Comparison of ENCODE assay signal across 10 cellular contexts in the genomic region with DNA sequence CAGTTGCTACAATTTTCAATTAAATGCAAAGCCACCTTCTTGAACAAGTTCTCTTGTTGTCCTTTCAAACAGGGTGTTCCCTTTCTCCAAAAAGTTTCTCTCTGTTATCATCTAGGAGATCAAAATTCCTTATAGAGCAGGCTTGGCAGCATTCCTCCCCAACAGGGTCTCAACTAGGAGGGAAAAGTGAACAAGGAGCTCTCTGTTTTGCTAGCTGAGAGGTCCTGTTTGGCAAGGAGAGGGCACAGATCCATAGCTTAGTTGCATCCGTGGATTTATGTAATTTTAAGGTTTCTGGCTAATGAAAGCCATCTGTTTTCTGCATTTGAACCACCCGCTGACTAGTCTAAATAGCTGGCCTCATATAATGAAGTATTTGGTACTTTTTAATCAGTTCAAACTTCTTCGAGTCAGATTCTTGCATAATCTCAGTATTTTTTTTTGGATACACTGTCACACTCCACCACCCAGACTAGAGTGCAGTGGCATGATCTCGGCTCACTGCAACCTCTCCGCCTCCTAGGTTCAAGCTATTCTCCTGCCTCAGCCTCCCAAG. TPM values are rescaled to one million over a fixed set of nuclear protein-coding genes. Genes with fewer than 3 reads are reported as not detected.
DNase-seq lines count a peak whose midpoint lies in the region; ATAC-seq, FAIRE-seq and TF ChIP-seq lines count a peak whose summit lies in the region.
"Had no signal": no experiment of that assay in that cellular context is flagged by ENCODE, and none has a peak within 500 bp of the region (broad histone marks: within the 10 kb centered on the region; RNA-seq: fewer than 3 reads in every experiment).

No MANE protein-coding gene starts in this region.

- H3K4me1 ChIP-seq in neural progenitor cell: peaks cover 15% of the 10 kb centered on the region
- peaks cover 2% of the 10 kb centered on the region; the same call in 1 of the 2 replicates for H3K4me1 ChIP-seq in Karpas-422 (ENCODE audit: low read length)

- no peak overlapping the region for H2AFZ ChIP-seq in neural progenitor cell (replicated peaks)
- no peak overlapping the region for H2AFZ ChIP-seq in Karpas-422 (ENCODE audit: low read length)

- peaks cover 92% of the 10 kb centered on the region for H4K20me1 ChIP-seq in neural progenitor cell (ENCODE audit: low read depth)
- H4K20me1 ChIP-seq in Karpas-422 (ENCODE audit: insufficient read depth, low read depth, low read length): no peaks in the 10 kb centered on the region

- H3K4me1 Mint-ChIP-seq in endothelial cell (ENCODE audit: unreplicated experiment) (peaks cover 52% of the 10 kb centered on the region), neural progenitor cell (peaks cover 28% of the 10 kb centered on the region)
- peaks cover 9% of the 10 kb centered on the region for H3K4me1 Mint-ChIP-seq in activated naive CD8-positive, alpha-beta T cell treated with anti-CD3 and anti-CD28 coated beads, Interleukin-2, amount 50 U/mL, for 24 hours

- H3K4me3 Mint-ChIP-seq in endothelial cell (ENCODE audit: unreplicated experiment) (no peak overlapping the region), neural progenitor cell (no peak overlapping the region)
- no peak overlapping the region for H3K4me3 Mint-ChIP-seq in activated naive CD8-positive, alpha-beta T cell treated with anti-CD3 and anti-CD28 coated beads, Interleukin-2, amount 50 U/mL, for 24 hours

- FAIRE-seq in H54 (lab: Jason Lieb, UNC): no peak
- FAIRE-seq: K562 had no signal

- ATAC-seq in HG02763 (IDR thresholded peaks at IDR 0.05; ENCODE audit: unreplicated experiment): no peak
- no peak for ATAC-seq in activated naive CD8-positive, alpha-beta T cell treated with anti-CD3 and anti-CD28 coated beads, Interleukin-2, amount 50 U/mL, for 24 hours
- ATAC-seq: K562 had no signal

- H3K27ac ChIP-seq in neural progenitor cell (no peak overlapping the region), Karpas-422 (ENCODE audit: low read length) (no peak overlapping the region)
- H3K27ac ChIP-seq: lower lobe of right lung had no signal

- H3K27me3 ChIP-seq in neural progenitor cell (no peaks in the 10 kb centered on the region), Karpas-422 (ENCODE audit: low read length) (no peaks in the 10 kb centered on the region)

- H3K9me3 ChIP-seq in neural progenitor cell (ENCODE audit: low read depth) (no peaks in the 10 kb centered on the region), Karpas-422 (ENCODE audit: low read length) (no peaks in the 10 kb centered on the region; the same call in 1 of the 2 replicates)
- H3K9me3 ChIP-seq: lower lobe of right lung had no signal

- no peak overlapping the region for H3K4me2 ChIP-seq in neural progenitor cell
- no peak overlapping the region for H3K4me2 ChIP-seq in Karpas-422 (ENCODE audit: low read depth, low read length, poor library complexity, severe bottlenecking)

- no peak for TF ChIP-seq POLR2A in H54 (IDR thresholded peaks at IDR 0.05; ENCODE audit: low read depth, low read length)

- H3K4me3 ChIP-seq in AG09309 (ENCODE audit: control insufficient read depth, low read depth, low read length) (no peak overlapping the region), neural progenitor cell (no peak overlapping the region), Karpas-422 (ENCODE audit: low read length) (no peak overlapping the region)
- H3K4me3 ChIP-seq: K562, lower lobe of right lung had no signal

- peaks cover 3% of the 10 kb centered on the region for H3K36me3 Mint-ChIP-seq in endothelial cell (ENCODE audit: low read depth, unreplicated experiment)
- peaks cover 21% of the 10 kb centered on the region for H3K36me3 Mint-ChIP-seq in neural progenitor cell
- no peaks in the 10 kb centered on the region for H3K36me3 Mint-ChIP-seq in activated naive CD8-positive, alpha-beta T cell treated with anti-CD3 and anti-CD28 coated beads, Interleukin-2, amount 50 U/mL, for 24 hours (ENCODE audit: low read depth)

- H3K36me3 ChIP-seq in neural progenitor cell (no peaks in the 10 kb centered on the region), Karpas-422 (ENCODE audit: insufficient read depth, low read length) (no peaks in the 10 kb centered on the region)
- H3K36me3 ChIP-seq: lower lobe of right lung had no signal

- H3K9me3 Mint-ChIP-seq in endothelial cell (ENCODE audit: unreplicated experiment): no peaks in the 10 kb centered on the region
- H3K9me3 Mint-ChIP-seq in neural progenitor cell: peaks cover 2% of the 10 kb centered on the region
- no peaks in the 10 kb centered on the region for H3K9me3 Mint-ChIP-seq in activated naive CD8-positive, alpha-beta T cell treated with anti-CD3 and anti-CD28 coated beads, Interleukin-2, amount 50 U/mL, for 24 hours

- peaks cover 1% of the 10 kb centered on the region for H3K27me3 Mint-ChIP-seq in endothelial cell (ENCODE audit: unreplicated experiment)
- H3K27me3 Mint-ChIP-seq in neural progenitor cell (ENCODE audit: insufficient read depth, low read depth): peaks cover 3% of the 10 kb centered on the region
- no peaks in the 10 kb centered on the region for H3K27me3 Mint-ChIP-seq in activated naive CD8-positive, alpha-beta T cell treated with anti-CD3 and anti-CD28 coated beads, Interleukin-2, amount 50 U/mL, for 24 hours

- H3K9ac ChIP-seq in neural progenitor cell (no peak overlapping the region), Karpas-422 (ENCODE audit: low read length) (no peak overlapping the region)

- H3K27ac Mint-ChIP-seq in endothelial cell (ENCODE audit: unreplicated experiment) (peak overlapping the region; percentile 94), neural progenitor cell (peak overlapping the region; percentile 50)
- H3K27ac Mint-ChIP-seq in activated naive CD8-positive, alpha-beta T cell treated with anti-CD3 and anti-CD28 coated beads, Interleukin-2, amount 50 U/mL, for 24 hours: no peak overlapping the region

- TF ChIP-seq CTCF in AG09309 (IDR thresholded peaks at IDR 0.05; ENCODE audit: control insufficient read depth, insufficient read depth, low read depth, low read length, missing control alignments): no peak
- no peak for TF ChIP-seq CTCF in endothelial cell (IDR thresholded peaks at IDR 0.05; ENCODE audit: unreplicated experiment)
- no peak for TF ChIP-seq CTCF in neural progenitor cell (IDR thresholded peaks at IDR 0.05)

- H3K79me2 ChIP-seq in neural progenitor cell (ENCODE audit: low read depth) (peaks cover 100% of the 10 kb centered on the region), Karpas-422 (ENCODE audit: low read length) (no peaks in the 10 kb centered on the region)

- H3F3A ChIP-seq in neural progenitor cell (ENCODE audit: low read depth): no peaks in the 10 kb centered on the region

- DNase-seq in AG09309 (ENCODE audit: low read depth) (peak; percentile 74), NCI-H1694 (lab: John Stamatoyannopoulos, UW) (peak; percentile 38), endothelial cell (ENCODE audit: low spot score) (no peak), neural progenitor cell (ENCODE audit: low spot score) (no peak), Karpas-422 (no peak), H54 (ENCODE audit: insufficient read length, low spot score) (no peak)
- DNase-seq in activated naive CD8-positive, alpha-beta T cell treated with anti-CD3 and anti-CD28 coated beads, Interleukin-2, amount 50 U/mL, for 24 hours: no peak
- DNase-seq: lower lobe of right lung had no signal

- H3K9me2 ChIP-seq in Karpas-422 (replicated peaks; ENCODE audit: insufficient read depth, low read length): no peaks in the 10 kb centered on the region

RNA-seq across cellular contexts. Expression of gene APP, which starts 54.0 kb away (rescaled TPM):
- total RNA-seq in endothelial cell (ENCODE audit: unreplicated experiment) (1,137 TPM), neural progenitor cell (ENCODE audit: low replicate concordance) (292 and 306 TPM in 2 replicates)
- total RNA-seq in Karpas-422 (2014; rRNA removed; shearing (Covaris generic); ENCODE audit: low replicate concordance): not detected in 2 replicates

Comparison
In these comparisons a context has a peak if more than half of its experiments do, and no peak if none do; other contexts are left out.
1. DNase-seq: peak in AG09309 (single experiment) and NCI-H1694 (single experiment); none in endothelial cell (single experiment), neural progenitor cell (single experiment), Karpas-422 (single experiment), H54 (single experiment) and activated naive CD8-positive, alpha-beta T cell treated with anti-CD3 and anti-CD28 coated beads, Interleukin-2, amount 50 U/mL, for 24 hours (single experiment).
2. RNA of gene APP, which starts 54.0 kb away (total RNA-seq): 1,137 TPM in endothelial cell (single experiment) and 292 to 306 TPM in neural progenitor cell; not detected in Karpas-422; every median in the first group is over 100 times any median in the second.